1 cellular context compared by ENCODE assay signal in genomic region chr2:232113821-232114220, GRCh38.
TF ChIP-seq lines count a peak whose summit lies in the region.

No MANE protein-coding gene starts in this region.

TF ChIP-seq in SK-N-SH, 30 proteins besides CTCF, POLR2A, EP300 and RAD21 (continued from another document):
- TF ChIP-seq ZBTB33 (IDR thresholded peaks at IDR 0.05; ENCODE audit: borderline replicate concordance, low read depth) (no peak), TAF1 (IDR thresholded peaks at IDR 0.05; ENCODE audit: borderline replicate concordance, low read depth, low read length) (no peak), FOXJ3 (CRISPR knock-in tag; IDR thresholded peaks at IDR 0.05) (no peak)
TF ChIP-seq in SK-N-SH: peak in this region for 8.
